ENCODE assay signal across 15 cellular contexts in genomic region chr9:87862536-87863268, GRCh38. TPM values are rescaled to one million over a fixed set of nuclear protein-coding genes. Genes with fewer than 3 reads are reported as not detected.
A peak's percentile ranks its signal among the peaks of the same experiment; 100 is the strongest.
DNase-seq lines count a peak whose midpoint lies in the region; ATAC-seq, FAIRE-seq and TF ChIP-seq lines count a peak whose summit lies in the region.
"Had no signal": no experiment of that assay in that cellular context is flagged by ENCODE, and none has a peak within 500 bp of the region (broad histone marks: within the 10 kb centered on the region; RNA-seq: fewer than 3 reads in every experiment).

No MANE protein-coding gene starts in this region.

- no peaks in the 10 kb centered on the region for H3K9me1 ChIP-seq in keratinocyte (ENCODE audit: control insufficient read depth, extremely low read depth, insufficient read depth, low read length)

- no peak for TF ChIP-seq POLR2A in heart left ventricle (IDR thresholded peaks at IDR 0.05)

- no peaks in the 10 kb centered on the region for H3K4me1 Mint-ChIP-seq in CD8-positive, alpha-beta T cell (ENCODE audit: low read depth)
- H3K4me1 Mint-ChIP-seq: immature natural killer cell, neural crest cell had no signal

- H3K9me3 ChIP-seq in keratinocyte (ENCODE audit: control insufficient read depth, low read depth, low read length) (no peaks in the 10 kb centered on the region), heart left ventricle (peaks cover 0 to 23% (median 7%) of the 10 kb centered on the region in 12 donors)
- no peaks in the 10 kb centered on the region for H3K9me3 ChIP-seq in CD8-positive, alpha-beta T cell (ENCODE audit: low read length)

- no peak overlapping the region for H3K27ac Mint-ChIP-seq in CD8-positive, alpha-beta T cell
- H3K27ac Mint-ChIP-seq: immature natural killer cell had no signal

- H3K27ac ChIP-seq in keratinocyte (ENCODE audit: control insufficient read depth, insufficient read depth, low read length), result peak overlapping the region; percentile 34
- no peak overlapping the region for H3K27ac ChIP-seq in heart left ventricle
- no peak overlapping the region for H3K27ac ChIP-seq in CD8-positive, alpha-beta T cell (ENCODE audit: low read depth, low read length)
- H3K27ac ChIP-seq: C4-2B had no signal

- H3K27me3 Mint-ChIP-seq in CD8-positive, alpha-beta T cell (ENCODE audit: low read depth), result peaks cover 4% of the 10 kb centered on the region

- POLR2A ChIA-PET in CD8-positive, alpha-beta T cell (lab: Charles Lee), result no interaction called here

- H3K36me3 ChIP-seq in keratinocyte (ENCODE audit: control insufficient read depth in 2 of 2, extremely low read depth in 1 of 2, insufficient read depth in 2 of 2, low read length in 2 of 2) (no peaks in the 10 kb centered on the region), heart left ventricle (no peaks in the 10 kb centered on the region)
- no peaks in the 10 kb centered on the region for H3K36me3 ChIP-seq in CD8-positive, alpha-beta T cell (ENCODE audit: insufficient read depth, low read length)

- no peak for ATAC-seq in GM21723 (IDR thresholded peaks at IDR 0.05; ENCODE audit: unreplicated experiment)
- ATAC-seq in heart left ventricle, result no peak
- no peak for ATAC-seq in CD8-positive, alpha-beta T cell

- no peak for TF ChIP-seq CTCF in keratinocyte (optimal IDR thresholded peaks at IDR 0.05 in 1 of 3, IDR thresholded peaks at IDR 0.05 in 1 of 3, conservative IDR thresholded peaks at IDR 0.05 in 1 of 3; ENCODE audit: extremely low read depth in 1 of 3, insufficient read depth in 2 of 3, low read length in 3 of 3)
- TF ChIP-seq CTCF in heart left ventricle (IDR thresholded peaks at IDR 0.05), result no peak
- no peak for TF ChIP-seq CTCF in CD8-positive, alpha-beta T cell (IDR thresholded peaks at IDR 0.05)

- no peaks in the 10 kb centered on the region for H3K79me2 ChIP-seq in keratinocyte (ENCODE audit: control insufficient read depth, insufficient read depth, low read length)

- no peaks in the 10 kb centered on the region for H4K20me1 ChIP-seq in keratinocyte (ENCODE audit: control insufficient read depth, extremely low read depth, insufficient read depth, low read length)

- intact Hi-C loops in heart left ventricle (cut with DNase I), result no loop called here
- intact Hi-C loops in CD8-positive, alpha-beta T cell (cut with DNase I, micrococcal nuclease), result no loop called here

- FAIRE-seq in keratinocyte (lab: Jason Lieb, UNC), result peak; percentile 89

- CTCF ChIA-PET in CD8-positive, alpha-beta T cell (lab: Charles Lee), result no interaction called here

- H3K36me3 Mint-ChIP-seq in CD8-positive, alpha-beta T cell, result no peaks in the 10 kb centered on the region
- H3K36me3 Mint-ChIP-seq: immature natural killer cell had no signal

- H3K4me3 ChIP-seq in keratinocyte (ENCODE audit: control insufficient read depth in 2 of 3, extremely low read depth in 1 of 3, insufficient read depth in 2 of 3, low read depth in 1 of 3, low read length in 3 of 3) (no peak overlapping the region), heart left ventricle (no peak overlapping the region)
- H3K4me3 ChIP-seq in CD8-positive, alpha-beta T cell (ENCODE audit: low read depth, low read length), result no peak overlapping the region

- peak overlapping the region; percentile 7 for H3K4me2 ChIP-seq in keratinocyte (ENCODE audit: control insufficient read depth, extremely low read depth, insufficient read depth, low read depth, low read length)

- no peak overlapping the region for H3K4me3 Mint-ChIP-seq in CD8-positive, alpha-beta T cell
- H3K4me3 Mint-ChIP-seq: immature natural killer cell, neural crest cell had no signal

- peaks cover 10% of the 10 kb centered on the region for H3K4me1 ChIP-seq in keratinocyte (ENCODE audit: control insufficient read depth, extremely low read depth, insufficient read depth, low read length)
- H3K4me1 ChIP-seq in heart left ventricle, result no peaks in the 10 kb centered on the region
- no peaks in the 10 kb centered on the region for H3K4me1 ChIP-seq in CD8-positive, alpha-beta T cell (ENCODE audit: insufficient read depth, low read length)

- WGBS in heart left ventricle, 4 donors, result 69 to 85% (median 77%) methylated on average over 6 to 7 of the region's 7 CpGs

- H3K9me3 Mint-ChIP-seq in CD8-positive, alpha-beta T cell, result peaks cover 15% of the 10 kb centered on the region

- no peak overlapping the region for H3K9ac ChIP-seq in keratinocyte (ENCODE audit: control insufficient read depth, extremely low read depth, insufficient read depth, low read length)

- H3K27me3 ChIP-seq in keratinocyte (ENCODE audit: control insufficient read depth, extremely low read depth, insufficient read depth, low read length) (no peaks in the 10 kb centered on the region), heart left ventricle (no peaks in the 10 kb centered on the region)
- H3K27me3 ChIP-seq in CD8-positive, alpha-beta T cell (ENCODE audit: insufficient read depth, low read length), result no peaks in the 10 kb centered on the region

- peak overlapping the region; percentile 41 for H2AFZ ChIP-seq in keratinocyte (ENCODE audit: control insufficient read depth, low read length)

- peak; percentile 76 for DNase-seq in AG08395 (ENCODE audit: low spot score)
- peak; percentile 95 for DNase-seq in HT1080 (ENCODE audit: low read depth)
- peak; percentile 81 for DNase-seq in astrocyte of the hippocampus (ENCODE audit: low read depth, low spot score)
- peak; percentile 69 for DNase-seq in keratinocyte (ENCODE audit: low read depth, low spot score)
- no peak for DNase-seq in NCI-H524 (lab: John Stamatoyannopoulos, UW)
- no peak for DNase-seq in heart left ventricle
- DNase-seq in CD8-positive, alpha-beta T cell, result no peak
- DNase-seq: effector memory CD4-positive, alpha-beta T cell; immature natural killer cell; NCI-H1092 treated with DMSO at 0.1 percent for 48 hours; stimulated activated naive CD4-positive, alpha-beta T cell treated with Interleukin-2 at 50 U/mL for 16 hours had no signal

- dilution Hi-C loops in keratinocyte (cut with MboI; ENCODE audit: extremely low pct_ligation_motif_present, low sequenced_read_pairs), result no loop called here

RNA-seq across cellular contexts. Expression of gene SPATA31E1, which starts 20.0 kb away (rescaled TPM):
- total RNA-seq in HT1080 (2014; rRNA removed; shearing (Covaris generic)), result not detected in 2 replicates
- polyA plus RNA-seq in HT1080 (2015; cell fraction: cytosol; rRNA removed), result not detected in 2 replicates
- polyA plus RNA-seq in HT1080 (2015; cell fraction: nucleus; rRNA removed), result not detected in 2 replicates
- not detected in 3 replicates for polyA plus RNA-seq in keratinocyte
- polyA plus RNA-seq in keratinocyte (2011; ENCODE audit: low read depth), result not detected
- not detected in 2 replicates for polyA plus RNA-seq in keratinocyte (2011; cell fraction: cytosol; rRNA removed)
- not detected in 2 replicates for polyA plus RNA-seq in keratinocyte (2011; cell fraction: nucleus; rRNA removed)
- polyA plus RNA-seq in keratinocyte (2012; ENCODE audit: low replicate concordance), result not detected in 2 replicates
- 0.13 TPM in 1 of 3 replicates, not detected in the others for polyA minus RNA-seq in keratinocyte
- polyA minus RNA-seq in keratinocyte (2011; cell fraction: cytosol; rRNA and poly(A)+ RNA removed), result not detected
- polyA minus RNA-seq in keratinocyte (2011; cell fraction: nucleus; rRNA and poly(A)+ RNA removed), result not detected in 2 replicates
- not detected for total RNA-seq in heart left ventricle
- polyA plus RNA-seq in heart left ventricle, result not detected
- not detected for total RNA-seq in CD8-positive, alpha-beta T cell
- total RNA-seq: T-helper 2 cell treated with Interferon-gamma antibody and Interleukin-4, amounts not matched to agents 100 ng/mL and 5 ng/mL, for 36 hours had no signal
- polyA plus RNA-seq: immature natural killer cell had no signal

RNA-seq across cellular contexts. Expression of gene SPATA31C1, which starts 55.1 kb away (rescaled TPM):
- total RNA-seq in HT1080 (2014; rRNA removed; shearing (Covaris generic)), result not detected in 2 replicates
- not detected in 2 replicates for polyA plus RNA-seq in HT1080 (2015; cell fraction: cytosol; rRNA removed)
- not detected in 2 replicates for polyA plus RNA-seq in HT1080 (2015; cell fraction: nucleus; rRNA removed)
- polyA plus RNA-seq in keratinocyte (not detected in 3 replicates), heart left ventricle (not detected)
- not detected for polyA plus RNA-seq in keratinocyte (2011; ENCODE audit: low read depth)
- not detected in 2 replicates for polyA plus RNA-seq in keratinocyte (2011; cell fraction: cytosol; rRNA removed)
- not detected in 2 replicates for polyA plus RNA-seq in keratinocyte (2011; cell fraction: nucleus; rRNA removed)
- not detected in 2 replicates for polyA plus RNA-seq in keratinocyte (2012; ENCODE audit: low replicate concordance)
- not detected in 3 replicates for polyA minus RNA-seq in keratinocyte
- polyA minus RNA-seq in keratinocyte (2011; cell fraction: cytosol; rRNA and poly(A)+ RNA removed), result not detected
- not detected in 2 replicates for polyA minus RNA-seq in keratinocyte (2011; cell fraction: nucleus; rRNA and poly(A)+ RNA removed)
- not detected for total RNA-seq in heart left ventricle
- not detected for total RNA-seq in CD8-positive, alpha-beta T cell
- total RNA-seq: T-helper 2 cell treated with Interferon-gamma antibody and Interleukin-4, amounts not matched to agents 100 ng/mL and 5 ng/mL, for 36 hours had no signal
- polyA plus RNA-seq: immature natural killer cell had no signal

Comparison
In these comparisons a context has a peak if more than half of its experiments do, and no peak if none do; other contexts are left out.
1. DNase-seq: peak in AG08395 (single experiment), HT1080 (single experiment), astrocyte of the hippocampus (single experiment) and keratinocyte (single experiment); none in NCI-H524 (0 of 2), heart left ventricle (0 of 5) and CD8-positive, alpha-beta T cell (0 of 7).